In the genomic region with DNA sequence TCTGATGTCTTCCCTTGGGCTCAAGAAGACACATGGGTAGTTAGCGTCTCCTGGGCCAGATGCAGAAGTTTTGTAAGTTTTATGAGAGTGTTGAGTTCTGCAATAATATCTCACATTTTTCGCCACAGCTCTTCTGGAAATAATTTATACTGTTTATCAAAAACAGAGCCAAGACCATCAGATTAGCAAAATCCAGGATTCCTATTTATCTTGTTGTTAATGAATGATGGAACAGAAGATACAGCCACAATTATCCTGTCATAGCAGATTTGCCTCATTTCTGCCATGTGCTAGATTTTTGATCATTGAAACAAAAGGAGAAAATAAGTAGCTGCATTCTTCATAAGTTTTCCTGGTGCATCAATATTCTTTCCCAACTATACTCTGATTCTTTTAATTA, we compare ENCODE assay signal across 38 cellular contexts.
"Had no signal": no experiment of that assay in that cellular context is flagged by ENCODE, and none has a peak within 500 bp of the region (broad histone marks: within the 10 kb centered on the region; RNA-seq: fewer than 3 reads in every experiment).

No MANE protein-coding gene starts in this region.

- DNase-seq: activated effector memory CD4-positive, alpha-beta T cell treated with anti-CD3 and anti-CD28 coated beads, Interleukin-2, amount 50 U/mL, for 16 hours; activated effector memory CD4-positive, alpha-beta T cell treated with Interleukin-2 at 50 U/mL for 16 hours; activated gamma-delta T cell; activated gamma-delta T cell treated with Interleukin-2 at 50 U/mL for 16 hours; activated naive CD4-positive, alpha-beta T cell; activated naive CD4-positive, alpha-beta T cell treated with anti-CD3 and anti-CD28 coated beads for 36 hours; activated naive CD4-positive, alpha-beta T cell treated with anti-CD3 and anti-CD28 coated beads, Interleukin-2, amount 10 ng/mL, durations not matched to agents 7 days and 5 days; activated naive CD4-positive, alpha-beta T cell treated with anti-CD3 and anti-CD28 coated beads, Interleukin-2, amount 50 U/mL, for 16 hours; activated naive CD4-positive, alpha-beta T cell treated with Interleukin-2 at 50 U/mL for 16 hours; activated naive CD8-positive, alpha-beta T cell treated with anti-CD3 and anti-CD28 coated beads for 36 hours; activated naive CD8-positive, alpha-beta T cell treated with anti-CD3 and anti-CD28 coated beads, Interleukin-2, amount 10 ng/mL, durations not matched to agents 7 days and 5 days; activated naive CD8-positive, alpha-beta T cell treated with anti-CD3 and anti-CD28 coated beads, Interleukin-2, amount 50 U/mL, for 24 hours; activated T-cell treated with anti-CD3 and anti-CD28 coated beads, Interleukin-2, amount 50 U/mL, for 1 hour; activated T-cell treated with anti-CD3 and anti-CD28 coated beads, Interleukin-2, amount 50 U/mL, for 24 hours; activated T-cell treated with anti-CD3 and anti-CD28 coated beads, Interleukin-2, amount 50 U/mL, for 4 hours; activated T-cell treated with anti-CD3 and anti-CD28 coated beads, Interleukin-2, amount 50 U/mL, for 48 hours; activated T-cell treated with anti-CD3 and anti-CD28 coated beads, Interleukin-2, amount 50 U/mL, for 72 hours; adrenal gland; amniotic stem cell; amygdala; anterior cingulate cortex; aorta; body of pancreas; brain microvascular endothelial cell; caudate nucleus; central memory CD4-positive, alpha-beta T cell; cerebellar nuclear complex had no signal

- H3K27ac Mint-ChIP-seq: activated naive CD4-positive, alpha-beta T cell treated with anti-CD3 and anti-CD28 coated beads for 36 hours; activated naive CD4-positive, alpha-beta T cell treated with anti-CD3 and anti-CD28 coated beads, Interleukin-2, amount 10 ng/mL, durations not matched to agents 7 days and 5 days; activated naive CD4-positive, alpha-beta T cell treated with anti-CD3 and anti-CD28 coated beads, Interleukin-2, amount 50 U/mL, for 24 hours; activated naive CD4-positive, alpha-beta T cell treated with anti-CD3 and anti-CD28 coated beads, Interleukin-2, amount 50 U/mL, for 72 hours; activated naive CD8-positive, alpha-beta T cell; activated naive CD8-positive, alpha-beta T cell treated with anti-CD3 and anti-CD28 coated beads for 36 hours; activated naive CD8-positive, alpha-beta T cell treated with anti-CD3 and anti-CD28 coated beads, Interleukin-2, amount 10 ng/mL, durations not matched to agents 7 days and 5 days; activated naive CD8-positive, alpha-beta T cell treated with anti-CD3 and anti-CD28 coated beads, Interleukin-2, amount 50 U/mL, for 24 hours; activated T-cell treated with anti-CD3 and anti-CD28 coated beads, Interleukin-2, amount 50 U/mL, for 24 hours; activated T-cell treated with anti-CD3 and anti-CD28 coated beads, Interleukin-2, amount 50 U/mL, for 72 hours; activated T-helper 1 cell treated with anti-CD3 and anti-CD28 coated beads, Interleukin-12 subunit alpha, Interleukin-12 subunit beta, Interleukin-2, Interleukin-4 antibody, amounts not matched to agents 30 ng/mL and 10 ng/mL and 1 ng/mL, durations not matched to agents 14 hours and 24 hours and 36 hours; activated T-helper 17 cell treated with anti-CD3 and anti-CD28 coated beads, Interleukin-2, amount 50 U/mL, for 72 hours; activated T-helper 2 cell treated with anti-CD3 and anti-CD28 coated beads, Interferon-gamma antibody, Interleukin-2, Interleukin-4, amounts not matched to agents 10 μg/mL and 5 μg/mL and 100 μg/mL, durations not matched to agents 14 hours and 24 hours and 36 hours had no signal

- ATAC-seq: activated naive CD4-positive, alpha-beta T cell treated with anti-CD3 and anti-CD28 coated beads, Interleukin-2, amount 50 U/mL, for 72 hours; activated naive CD8-positive, alpha-beta T cell treated with anti-CD3 and anti-CD28 coated beads, Interleukin-2, amount 50 U/mL, for 24 hours; activated T-cell treated with anti-CD3 and anti-CD28 coated beads, Interleukin-2, amount 50 U/mL, for 4 hours; activated T-cell treated with anti-CD3 and anti-CD28 coated beads, Interleukin-2, amount 50 U/mL, for 72 hours; activated T-helper 17 cell treated with anti-CD3 and anti-CD28 coated beads, Interleukin-2, amount 50 U/mL, for 72 hours; body of pancreas had no signal

- H3K27me3 Mint-ChIP-seq: activated naive CD4-positive, alpha-beta T cell treated with anti-CD3 and anti-CD28 coated beads, Interleukin-2, amount 10 ng/mL, durations not matched to agents 7 days and 5 days; activated naive CD4-positive, alpha-beta T cell treated with anti-CD3 and anti-CD28 coated beads, Interleukin-2, amount 50 U/mL, for 24 hours; activated naive CD8-positive, alpha-beta T cell; activated naive CD8-positive, alpha-beta T cell treated with anti-CD3 and anti-CD28 coated beads for 36 hours; activated naive CD8-positive, alpha-beta T cell treated with anti-CD3 and anti-CD28 coated beads, Interleukin-2, amount 10 ng/mL, durations not matched to agents 7 days and 5 days; activated naive CD8-positive, alpha-beta T cell treated with anti-CD3 and anti-CD28 coated beads, Interleukin-2, amount 50 U/mL, for 24 hours; activated T-cell treated with anti-CD3 and anti-CD28 coated beads, Interleukin-2, amount 50 U/mL, for 24 hours; activated T-helper 17 cell treated with anti-CD3 and anti-CD28 coated beads, Interleukin-2, amount 50 U/mL, for 72 hours; brain; central memory CD8-positive, alpha-beta T cell had no signal

- H3K36me3 ChIP-seq: adrenal gland, ascending aorta, brain microvascular endothelial cell, breast epithelium, cardiac muscle cell had no signal

- H3K4me3 ChIP-seq: adrenal gland, ascending aorta, body of pancreas, breast epithelium, cardiac muscle cell had no signal

- H3K9me3 ChIP-seq: adrenal gland, ascending aorta, body of pancreas, breast epithelium had no signal

- H3K27me3 ChIP-seq: adrenal gland, ascending aorta, body of pancreas, brain microvascular endothelial cell, breast epithelium, cardiac muscle cell had no signal

- H3K4me1 Mint-ChIP-seq: activated naive CD4-positive, alpha-beta T cell treated with anti-CD3 and anti-CD28 coated beads, Interleukin-2, amount 10 ng/mL, durations not matched to agents 7 days and 5 days; activated naive CD4-positive, alpha-beta T cell treated with anti-CD3 and anti-CD28 coated beads, Interleukin-2, amount 50 U/mL, for 24 hours; activated naive CD8-positive, alpha-beta T cell treated with anti-CD3 and anti-CD28 coated beads for 36 hours; activated naive CD8-positive, alpha-beta T cell treated with anti-CD3 and anti-CD28 coated beads, Interleukin-2, amount 10 ng/mL, durations not matched to agents 7 days and 5 days; activated naive CD8-positive, alpha-beta T cell treated with anti-CD3 and anti-CD28 coated beads, Interleukin-2, amount 50 U/mL, for 24 hours; activated T-helper 17 cell treated with anti-CD3 and anti-CD28 coated beads, Interleukin-2, amount 50 U/mL, for 72 hours; central memory CD8-positive, alpha-beta T cell had no signal

- H3K4me3 Mint-ChIP-seq: activated naive CD4-positive, alpha-beta T cell treated with anti-CD3 and anti-CD28 coated beads for 36 hours; activated naive CD4-positive, alpha-beta T cell treated with anti-CD3 and anti-CD28 coated beads, Interleukin-2, amount 10 ng/mL, durations not matched to agents 7 days and 5 days; activated naive CD4-positive, alpha-beta T cell treated with anti-CD3 and anti-CD28 coated beads, Interleukin-2, amount 50 U/mL, for 24 hours; activated naive CD8-positive, alpha-beta T cell; activated naive CD8-positive, alpha-beta T cell treated with anti-CD3 and anti-CD28 coated beads for 36 hours; activated naive CD8-positive, alpha-beta T cell treated with anti-CD3 and anti-CD28 coated beads, Interleukin-2, amount 10 ng/mL, durations not matched to agents 7 days and 5 days; activated naive CD8-positive, alpha-beta T cell treated with anti-CD3 and anti-CD28 coated beads, Interleukin-2, amount 50 U/mL, for 24 hours; activated T-cell treated with anti-CD3 and anti-CD28 coated beads, Interleukin-2, amount 50 U/mL, for 24 hours; activated T-cell treated with anti-CD3 and anti-CD28 coated beads, Interleukin-2, amount 50 U/mL, for 4 hours; activated T-cell treated with anti-CD3 and anti-CD28 coated beads, Interleukin-2, amount 50 U/mL, for 72 hours; activated T-helper 1 cell treated with anti-CD3 and anti-CD28 coated beads, Interleukin-12 subunit alpha, Interleukin-12 subunit beta, Interleukin-2, Interleukin-4 antibody, amounts not matched to agents 30 ng/mL and 10 ng/mL and 1 ng/mL, durations not matched to agents 14 hours and 24 hours and 36 hours; activated T-helper 17 cell treated with anti-CD3 and anti-CD28 coated beads, Interleukin-2, amount 50 U/mL, for 72 hours; brain; central memory CD8-positive, alpha-beta T cell had no signal

- H3K27ac ChIP-seq: adrenal gland, ascending aorta, body of pancreas, brain microvascular endothelial cell, breast epithelium, cardiac muscle cell had no signal

- H3K4me1 ChIP-seq: adrenal gland, ascending aorta, body of pancreas, breast epithelium had no signal

- H3K36me3 Mint-ChIP-seq: activated naive CD4-positive, alpha-beta T cell treated with anti-CD3 and anti-CD28 coated beads, Interleukin-2, amount 10 ng/mL, durations not matched to agents 7 days and 5 days; activated naive CD4-positive, alpha-beta T cell treated with anti-CD3 and anti-CD28 coated beads, Interleukin-2, amount 50 U/mL, for 24 hours; activated naive CD4-positive, alpha-beta T cell treated with anti-CD3 and anti-CD28 coated beads, Interleukin-2, amount 50 U/mL, for 72 hours; activated naive CD8-positive, alpha-beta T cell; activated naive CD8-positive, alpha-beta T cell treated with anti-CD3 and anti-CD28 coated beads for 36 hours; activated naive CD8-positive, alpha-beta T cell treated with anti-CD3 and anti-CD28 coated beads, Interleukin-2, amount 10 ng/mL, durations not matched to agents 7 days and 5 days; brain had no signal
